Comparison of ENCODE assay signal across 1 cellular context in genomic region chr3:130111185-130111864, GRCh38.
A peak's percentile ranks its signal among the peaks of the same experiment; 100 is the strongest.
TF ChIP-seq lines count a peak whose summit lies in the region.

No MANE protein-coding gene starts in this region.

TF ChIP-seq in HepG2, 621 proteins besides CTCF, POLR2A, EP300 and RAD21 (continued from another document and continues in another):
- peak; percentile 31; the same call in 1 of the 2 replicates for TF ChIP-seq ZBTB10 (CRISPR knock-in tag; IDR thresholded peaks at IDR 0.05; ENCODE audit: borderline replicate concordance)
- 0 out of 2 replicates have a peak, but pooled peaks have one; percentile 56 for TF ChIP-seq SRY (CRISPR knock-in tag; IDR thresholded peaks at IDR 0.05)
- peak; percentile 39; the same call in 1 of the 2 replicates for TF ChIP-seq GMEB1 (CRISPR knock-in tag; IDR thresholded peaks at IDR 0.05; ENCODE audit: borderline replicate concordance)
- peak; percentile 78 for TF ChIP-seq RBFOX2 (IDR thresholded peaks at IDR 0.05; ENCODE audit: low read depth, low read length)
- TF ChIP-seq ZNF782 (CRISPR knock-in tag; IDR thresholded peaks at IDR 0.05; ENCODE audit: borderline replicate concordance): no peak
- peak; percentile 41; the same call in 1 of the 2 replicates for TF ChIP-seq ZNF784 (CRISPR knock-in tag; IDR thresholded peaks at IDR 0.05; ENCODE audit: borderline replicate concordance)
- 0 out of 2 replicates have a peak, but pooled peaks have one; percentile 12 for TF ChIP-seq SPEN (CRISPR knock-in tag; IDR thresholded peaks at IDR 0.05; ENCODE audit: low read depth)
- peak; percentile 53; the same call in 1 of the 2 replicates for TF ChIP-seq ZNF678 (CRISPR knock-in tag; IDR thresholded peaks at IDR 0.05)
- TF ChIP-seq NR0B2 (CRISPR knock-in tag; IDR thresholded peaks at IDR 0.05): no peak
- 0 out of 2 replicates have a peak, but pooled peaks have one; percentile 38 for TF ChIP-seq ZNF891 (CRISPR knock-in tag; IDR thresholded peaks at IDR 0.05)
- peak; percentile 39; the same call in 1 of the 2 replicates for TF ChIP-seq DMAP1 (CRISPR knock-in tag; IDR thresholded peaks at IDR 0.05)
- peak; percentile 87 for TF ChIP-seq ARID4A (CRISPR knock-in tag; IDR thresholded peaks at IDR 0.05; ENCODE audit: borderline replicate concordance)
- TF ChIP-seq POLR2G (IDR thresholded peaks at IDR 0.05; ENCODE audit: low read depth, low read length): peak; percentile 68
- 0 out of 2 replicates have a peak, but pooled peaks have one; percentile 29 for TF ChIP-seq BHLHE40 (IDR thresholded peaks at IDR 0.05; ENCODE audit: low read length)
- 0 out of 2 replicates have a peak, but pooled peaks have one; percentile 21 for TF ChIP-seq ZSCAN25 (CRISPR knock-in tag; IDR thresholded peaks at IDR 0.05)
- peak; percentile 40; the same call in 1 of the 2 replicates for TF ChIP-seq ZNF605 (CRISPR knock-in tag; IDR thresholded peaks at IDR 0.05)
- TF ChIP-seq ASH2L (IDR thresholded peaks at IDR 0.05; ENCODE audit: insufficient read length, low read depth, low read length): peak; percentile 24
- TF ChIP-seq KLF9 (CRISPR knock-in tag; IDR thresholded peaks at IDR 0.05; ENCODE audit: low read depth): no peak
- TF ChIP-seq RBM39 (IDR thresholded peaks at IDR 0.05; ENCODE audit: low read depth, low read length, poor library complexity, severe bottlenecking): no peak
- no peak for TF ChIP-seq FOXP1 (IDR thresholded peaks at IDR 0.05)
- no peak for TF ChIP-seq FOXP1 (CRISPR knock-in tag; IDR thresholded peaks at IDR 0.05)
- no peak for TF ChIP-seq ZHX2 (IDR thresholded peaks at IDR 0.05; ENCODE audit: low read depth)
- TF ChIP-seq ZHX2 (CRISPR knock-in tag; IDR thresholded peaks at IDR 0.05; ENCODE audit: borderline replicate concordance): no peak
- TF ChIP-seq GATAD1 (CRISPR knock-in tag; IDR thresholded peaks at IDR 0.05): peak; percentile 68
- peak; percentile 73; the same call in 1 of the 2 replicates for TF ChIP-seq MXD4 (CRISPR knock-in tag; IDR thresholded peaks at IDR 0.05)
- TF ChIP-seq YEATS2 (CRISPR knock-in tag; IDR thresholded peaks at IDR 0.05; ENCODE audit: borderline replicate concordance): no peak
- peak; percentile 55; the same call in 1 of the 2 replicates for TF ChIP-seq NFKB2 (CRISPR knock-in tag; IDR thresholded peaks at IDR 0.05; ENCODE audit: borderline replicate concordance)
- TF ChIP-seq SALL1 (CRISPR knock-in tag; IDR thresholded peaks at IDR 0.05): peak; percentile 58
- TF ChIP-seq DZIP1 (CRISPR knock-in tag; IDR thresholded peaks at IDR 0.05): 0 out of 2 replicates have a peak, but pooled peaks have one; percentile 20
- no peak for TF ChIP-seq ZBTB37 (CRISPR knock-in tag; IDR thresholded peaks at IDR 0.05)
- TF ChIP-seq HOXA3 (CRISPR knock-in tag; IDR thresholded peaks at IDR 0.05): 0 out of 2 replicates have a peak, but pooled peaks have one; percentile 29
- peak; percentile 63; the same call in 1 of the 2 replicates for TF ChIP-seq MAX (IDR thresholded peaks at IDR 0.05)
- 0 out of 2 replicates have a peak, but pooled peaks have one; percentile 29 for TF ChIP-seq ZFP91 (CRISPR knock-in tag; IDR thresholded peaks at IDR 0.05; ENCODE audit: borderline replicate concordance)
